In genomic region chr13:112346899-112347229, GRCh38 we compare ENCODE assay signal across 19 cellular contexts. TPM values are rescaled to one million over a fixed set of nuclear protein-coding genes. Genes with fewer than 3 reads are reported as not detected.
"Had no signal": no experiment of that assay in that cellular context is flagged by ENCODE, and none has a peak within 500 bp of the region (broad histone marks: within the 10 kb centered on the region; RNA-seq: fewer than 3 reads in every experiment).

No MANE protein-coding gene starts in this region.

- H3K4me3 ChIP-seq: body of pancreas, colonic mucosa, esophagus squamous epithelium, prostate gland, skin epidermis, suprapubic skin, upper lobe of left lung had no signal

- DNase-seq: activated CD4-positive, alpha-beta T cell treated with anti-CD3 and anti-CD28 coated beads, Interleukin-2, amount 10 ng/mL, durations not matched to agents 7 days and 5 days; activated CD8-positive, alpha-beta memory T cell treated with anti-CD3 and anti-CD28 coated beads, Interleukin-2, amount 50 U/mL, for 48 hours; activated gamma-delta T cell treated with Interleukin-2 at 50 U/mL for 16 hours; amygdala; central memory CD4-positive, alpha-beta T cell; colonic mucosa; esophagus squamous epithelium; hypothalamus; right cardiac atrium; stimulated activated CD4-positive, alpha-beta T cell treated with anti-CD3 and anti-CD28 coated beads, Interleukin-4, amount 100 ng/mL, for 4 hours; stimulated activated CD8-positive, alpha-beta memory T cell treated with anti-CD3 and anti-CD28 coated beads, Interleukin-4, amount 100 ng/mL, for 48 hours had no signal

- H3K4me1 ChIP-seq: body of pancreas, colonic mucosa, esophagus squamous epithelium, prostate gland, suprapubic skin had no signal

- ATAC-seq: body of pancreas had no signal

- H3K36me3 ChIP-seq: colonic mucosa, esophagus squamous epithelium, prostate gland, suprapubic skin, upper lobe of left lung had no signal

- H3K9me3 ChIP-seq: body of pancreas, colonic mucosa, esophagus squamous epithelium, prostate gland, suprapubic skin, upper lobe of left lung had no signal

- H3K27ac ChIP-seq: body of pancreas, colonic mucosa, esophagus squamous epithelium, prostate gland, skin epidermis, suprapubic skin, upper lobe of left lung had no signal

RNA-seq across cellular contexts. Expression of gene SPACA7, which starts 29.3 kb away (rescaled TPM):
- total RNA-seq: activated CD4-positive, alpha-beta T cell treated with anti-CD3 and anti-CD28 coated beads, Interleukin-2, amount 10 ng/mL, durations not matched to agents 7 days and 5 days; body of pancreas; colonic mucosa; esophagus squamous epithelium; fibroblast of villous mesenchyme; lower leg skin; osteoblast; right cardiac atrium; suprapubic skin; upper lobe of left lung had no signal
